ENCODE assay signal across 8 cellular contexts in genomic region chr4:118981839-118982381, GRCh38.
DNase-seq lines count a peak whose midpoint lies in the region; ATAC-seq and TF ChIP-seq lines count a peak whose summit lies in the region.

No MANE protein-coding gene starts in this region.

- no peak overlapping the region for H3K4me3 ChIP-seq in BE2C (ENCODE audit: low read depth, low read length)
- H3K4me3 ChIP-seq in dorsolateral prefrontal cortex = peak overlapping the region in 9 of 59 donors; percentile 4 to 37 (median 17)

- no peaks in the 10 kb centered on the region for H3K27me3 ChIP-seq in BE2C
- H3K27me3 ChIP-seq in dorsolateral prefrontal cortex = no peaks in the 10 kb centered on the region

- DNase-seq in BE2C (peak; percentile 72), NCI-H2196 treated with DMSO at 0.1 percent for 48 hours (lab: John Stamatoyannopoulos, UW; ENCODE audit: unreplicated experiment) (peak; percentile 3), dorsolateral prefrontal cortex (peak in 7 of 10 donors; percentile 32 to 73 (median 51)), medulla oblongata (ENCODE audit: extremely low spot score) (peak; percentile 82)
- peak; percentile 19 for DNase-seq in activated CD4-positive, alpha-beta T cell treated with anti-CD3 and anti-CD28 coated beads for 1 hour
- DNase-seq in stimulated activated CD8-positive, alpha-beta memory T cell treated with anti-CD3 and anti-CD28 coated beads, Interleukin-4, amount 100 ng/mL, for 24 hours (ENCODE audit: low read depth) = peak; percentile 4

- H3K4me1 ChIP-seq in BE2C = peaks cover 52% of the 10 kb centered on the region

- intact Hi-C loops in dorsolateral prefrontal cortex (cut with DNase I) = loop anchor here (5.0 to 10.0 kb wide), 4 partner anchors 303 to 1073 kb away; partner anchors contain the start of gene PDE5A (in 1 of the 2)

- H3K27ac ChIP-seq in dorsolateral prefrontal cortex = peak overlapping the region in 6 of 59 donors; percentile 2 to 46 (median 30)

- H3K36me3 ChIP-seq in BE2C = peaks cover 57% of the 10 kb centered on the region

- ATAC-seq in GM18867 (IDR thresholded peaks at IDR 0.05; ENCODE audit: unreplicated experiment) (peak; percentile 92), HG03064 (IDR thresholded peaks at IDR 0.05; ENCODE audit: low read depth, unreplicated experiment) (peak; percentile 88)

- TF ChIP-seq CTCF in BE2C (IDR thresholded peaks at IDR 0.05; ENCODE audit: low read depth, low read length) (peak; percentile 87), dorsolateral prefrontal cortex (IDR thresholded peaks at IDR 0.05 in 54 of 56, conservative IDR thresholded peaks at IDR 0.05 in 2 of 56; ENCODE audit: low read depth in 1 of 56, partially characterized antibody in 56 of 56) (peak; percentile 61 to 88 (median 75))

- no peaks in the 10 kb centered on the region for H3K9me3 ChIP-seq in BE2C

Comparison
In these comparisons a context has a peak if more than half of its experiments do, and no peak if none do; other contexts are left out.
1. DNase-seq: peak in every context shown above with its lines; median percentile 82 in medulla oblongata; 72 in BE2C; 51 in dorsolateral prefrontal cortex; 19 in activated CD4-positive, alpha-beta T cell treated with anti-CD3 and anti-CD28 coated beads for 1 hour; 4 in stimulated activated CD8-positive, alpha-beta memory T cell treated with anti-CD3 and anti-CD28 coated beads, Interleukin-4, amount 100 ng/mL, for 24 hours; 3 in NCI-H2196 treated with DMSO at 0.1 percent for 48 hours.